Comparison of ENCODE assay signal across 7 cellular contexts in the genomic region with DNA sequence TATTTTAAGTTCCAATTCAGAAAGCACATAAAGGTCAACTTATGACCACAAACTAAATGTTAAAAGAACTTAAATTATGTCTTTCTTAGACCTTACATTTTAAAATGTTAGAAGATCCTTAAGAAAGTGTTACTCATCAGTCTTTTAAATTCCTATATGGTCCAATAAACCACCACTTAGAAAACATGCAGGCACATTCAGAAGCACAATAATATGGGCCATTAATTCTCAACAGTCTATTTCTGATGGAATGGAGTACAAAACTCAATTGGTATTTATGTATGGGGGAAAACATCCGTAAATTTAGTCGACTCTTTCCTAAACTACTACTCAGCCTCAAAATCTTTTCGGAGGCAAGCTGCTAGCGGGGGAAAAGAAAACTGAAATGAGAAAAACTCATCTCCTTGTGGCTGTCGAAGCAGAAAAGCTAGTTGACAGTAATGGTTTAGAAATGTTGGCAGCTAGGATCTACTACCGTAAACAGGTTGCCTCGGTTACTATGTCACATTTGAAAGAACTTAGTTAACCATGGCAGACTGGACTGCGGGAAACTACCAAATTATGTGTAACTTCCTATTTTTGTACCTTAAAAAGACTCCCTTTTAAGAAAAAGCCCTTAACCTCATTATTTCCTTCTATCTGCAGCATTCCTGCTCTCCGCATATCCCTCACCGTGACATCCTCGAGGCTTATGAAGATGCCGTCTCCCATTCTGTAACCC. TPM values are rescaled to one million over a fixed set of nuclear protein-coding genes. Genes with fewer than 3 reads are reported as not detected.
A peak's percentile ranks its signal among the peaks of the same experiment; 100 is the strongest.
DNase-seq lines count a peak whose midpoint lies in the region; ATAC-seq, FAIRE-seq and TF ChIP-seq lines count a peak whose summit lies in the region.

No MANE protein-coding gene starts in this region.

- peak; percentile 78 for FAIRE-seq in GM12892 (lab: Jason Lieb, UNC)
- no peak for FAIRE-seq in GM12878 (lab: Jason Lieb, UNC)

- POLR2A ChIA-PET in GM12878 (lab: Charles Lee): interaction anchor here (0.9 to 1.4 kb wide), 4 partner anchors 12 to 1219 kb away, joined by 3 to 6 read pairs (median 4); partner anchors contain the start of genes ODR4 and TPR

- TF ChIP-seq POLR2A in GM12892 (IDR thresholded peaks at IDR 0.05; ENCODE audit: low read depth, low read length): no peak
- TF ChIP-seq POLR2A in GM12878 (IDR thresholded peaks at IDR 0.05; ENCODE audit: low read depth, low read length): no peak
- no peak for TF ChIP-seq POLR2A in suprapubic skin (IDR thresholded peaks at IDR 0.05)

- no TSS peak for BruUV-seq in GM12878 (replicated peaks; lab: Mats Ljungman, UMichigan)

- in situ Hi-C loops in GM12878 (cut with MboI): no loop called here

- WGBS in GM12878 (ENCODE audit: insufficient coverage, insufficient replicate concordance, low lambda C conversion rate, missing lambda C conversion rate): 2% methylated on average over 12 of the region's 12 CpGs
- 8% methylated on average over 12 of the region's 12 CpGs for WGBS in suprapubic skin

- SMC1A ChIA-PET in GM12878 (lab: Charles Lee; ENCODE audit: uncharacterized antibody, unreplicated experiment): interaction anchor here (1.2 to 2.0 kb wide), 3 partner anchors 10 to 110 kb away, joined by 4 to 19 read pairs (median 4); partner anchors contain the start of gene RNF2

- H3K36me3 ChIP-seq in GM12878 (ENCODE audit: control insufficient read depth in 2 of 2, insufficient read depth in 2 of 2, low read length in 1 of 2): no peaks in the 10 kb centered on the region
- H3K36me3 ChIP-seq in suprapubic skin: peaks cover under 1% of the 10 kb centered on the region

- CTCF ChIA-PET in GM12878 (lab: Yijun Ruan, JAX): interaction anchor here (0.9 to 9.5 kb wide), 5 partner anchors 10 to 350 kb away, joined by 3 to 121 read pairs (median 4); no protein-coding TSS in a partner anchor

- no peaks in the 10 kb centered on the region for H3K27me3 ChIP-seq in GM12878 (replicated peaks in 1 of 2; ENCODE audit: control insufficient read depth in 2 of 2, insufficient read depth in 2 of 2, low read length in 1 of 2)
- H3K27me3 ChIP-seq in suprapubic skin: no peaks in the 10 kb centered on the region

- RAD21 ChIA-PET in GM12878 (lab: Charles Lee; ENCODE audit: unreplicated experiment): interaction anchor here (1.3 to 5.6 kb wide), 2 partner anchors 13 to 169 kb away, joined by 3 to 65 read pairs; no protein-coding TSS in a partner anchor

- H3K4me1 ChIP-seq in GM12878 (ENCODE audit: control insufficient read depth, insufficient read depth, low read length) (peaks cover 13% of the 10 kb centered on the region; the same call in 1 of the 2 replicates), suprapubic skin (peaks cover 40% of the 10 kb centered on the region)

- no peaks in the 10 kb centered on the region for H4K20me1 ChIP-seq in GM12878 (ENCODE audit: control insufficient read depth, insufficient read depth)

- DNase-seq in GM12892 (ENCODE audit: insufficient read length): no peak
- DNase-seq in NCI-H460 (ENCODE audit: extremely low read depth, low read depth): peak; percentile 7
- DNase-seq in GM12878 (ENCODE audit: low read depth, low spot score): peak; percentile 20
- peak; percentile 76 for DNase-seq in kidney glomerular epithelial cell (lab: John Stamatoyannopoulos, UW)
- DNase-seq in suprapubic skin (ENCODE audit: low spot score in 2 of 2): no peak
- no peak for DNase-seq in NCI-H1417 (lab: John Stamatoyannopoulos, UW)

- H3K4me3 ChIP-seq in GM12878 (peak overlapping the region; percentile 94), suprapubic skin (peak overlapping the region; percentile 73)

- H3K27ac ChIP-seq in GM12878 (ENCODE audit: control insufficient read depth, insufficient read depth) (peak overlapping the region; percentile 94), suprapubic skin (peak overlapping the region; percentile 96)

- H3K79me2 ChIP-seq in GM12878 (ENCODE audit: control insufficient read depth, insufficient read depth, low read length): peaks cover 24% of the 10 kb centered on the region

- TF ChIP-seq CTCF in GM12878 (IDR thresholded peaks at IDR 0.05 in 2 of 3, conservative IDR thresholded peaks at IDR 0.05 in 1 of 3; ENCODE audit: control insufficient read depth in 2 of 3, extremely low read depth in 1 of 3, insufficient read depth in 1 of 3, low read depth in 3 of 3, low read length in 3 of 3) (no peak), suprapubic skin (IDR thresholded peaks at IDR 0.05) (no peak)

- H2AFZ ChIP-seq in GM12878 (ENCODE audit: control insufficient read depth, low read depth, low read length): peak overlapping the region; percentile 78

- ATAC-seq in GM12878 (peak; percentile 17), GM19023 (IDR thresholded peaks at IDR 0.05; ENCODE audit: unreplicated experiment) (no peak)

- H3K9me3 ChIP-seq in GM12878 (replicated peaks; ENCODE audit: control insufficient read depth, insufficient read depth, low read length) (no peaks in the 10 kb centered on the region), suprapubic skin (no peaks in the 10 kb centered on the region)

- no peak for TF ChIP-seq EP300 in GM12878 (IDR thresholded peaks at IDR 0.05; ENCODE audit: borderline replicate concordance in 1 of 2, control insufficient read depth in 1 of 2, low read depth in 2 of 2, low read length in 2 of 2)
- TF ChIP-seq EP300 in suprapubic skin (IDR thresholded peaks at IDR 0.05): no peak

- H3K9ac ChIP-seq in GM12878 (ENCODE audit: control insufficient read depth, insufficient read depth, low read length): peak overlapping the region; percentile 87

- no peak for TF ChIP-seq RAD21 in GM12878 (IDR thresholded peaks at IDR 0.05; ENCODE audit: insufficient read depth, low read depth, low read length)

- intact Hi-C loops in GM12878 (cut with micrococcal nuclease; ENCODE audit: unreplicated experiment): loop anchor here (5.0 kb wide), 3 partner anchors 108 to 398 kb away; partner anchors contain the start of genes IVNS1ABP and RNF2

- H3K4me2 ChIP-seq in GM12878 (ENCODE audit: control insufficient read depth, insufficient read depth): peak overlapping the region; percentile 92

TF ChIP-seq in GM12878, 131 proteins besides CTCF, POLR2A, EP300 and RAD21:
- peak; percentile 28; the same call in 1 of the 2 replicates for TF ChIP-seq SMAD5 (IDR thresholded peaks at IDR 0.05; ENCODE audit: low read depth)
- peak; percentile 18; the same call in 1 of the 2 replicates for TF ChIP-seq CREM (IDR thresholded peaks at IDR 0.05; ENCODE audit: low read depth)
- TF ChIP-seq PML (IDR thresholded peaks at IDR 0.05; ENCODE audit: low read length): 0 out of 2 replicates have a peak, but pooled peaks have one; percentile 14
- TF ChIP-seq PAX5 (IDR thresholded peaks at IDR 0.05; ENCODE audit: borderline replicate concordance, low read depth, low read length): no peak

RNA-seq across cellular contexts. Expression of gene TRMT1L, which starts 1.0 kb away (rescaled TPM):
- 15.8 TPM for polyA plus RNA-seq in GM12892 (2012; ENCODE audit: missing spikeins)
- total RNA-seq in NCI-H460 (2014; rRNA removed; shearing (Covaris generic)): 33.3 and 33.6 TPM in 2 replicates
- 18.8 and 22.0 TPM in 2 replicates for polyA plus RNA-seq in NCI-H460 (2014; cell fraction: nucleus; rRNA removed)
- 23.5 and 25.1 TPM in 2 replicates for total RNA-seq in GM12878 (2013; cell fraction: nucleolus; rRNA removed)
- 11.6 and 13.6 TPM in 2 replicates for total RNA-seq in GM12878 (2014; rRNA removed)
- total RNA-seq in GM12878 (2014; rRNA removed; fragmentation: Illumina TruSeq; extraction: Trizol): 16.2 and 16.8 TPM in 2 replicates
- 17.7 and 18.2 TPM in 2 replicates for total RNA-seq in GM12878 (2021)
- 3.6 TPM for polyA plus RNA-seq in GM12878 (2011; ENCODE audit: low read depth)
- polyA plus RNA-seq in GM12878 (2011; rRNA removed): 35.2 and 46.9 TPM in 2 replicates
- polyA plus RNA-seq in GM12878 (2011; cell fraction: cytosol; rRNA removed): 17.3 and 22.0 TPM in 2 replicates
- 11.6 and 15.5 TPM in 2 replicates for polyA plus RNA-seq in GM12878 (2011; cell fraction: nucleus; rRNA removed)
- polyA plus RNA-seq in GM12878 (2012): 6.4 and 11.5 TPM in 2 replicates
- polyA plus RNA-seq in GM12878 (2014; fragmentation: Illumina TruSeq; extraction: Trizol): 22.5 and 27.2 TPM in 2 replicates
- polyA plus RNA-seq in GM12878 (2014; fragmentation: Nextera tagmentation; extraction: Ambion mirVana): 1 to 10 TPM; 3.5 to 4.1 TPM
- polyA plus RNA-seq in GM12878 (2014; rRNA removed): 11.2 and 12.3 TPM in 2 replicates
- polyA plus RNA-seq in GM12878 (2016; fragmentation: Nextera tagmentation; extraction: Ambion mirVana): 10 to 100 TPM; 21.5 to 22.2 TPM
- polyA minus RNA-seq in GM12878 (2011; rRNA and poly(A)+ RNA removed): 42.5 and 52.5 TPM in 2 replicates
- 15.1 and 22.7 TPM in 2 replicates for polyA minus RNA-seq in GM12878 (2011; cell fraction: cytosol; rRNA and poly(A)+ RNA removed)
- 7.6 and 9.3 TPM in 2 replicates for polyA minus RNA-seq in GM12878 (2011; cell fraction: nucleus; rRNA and poly(A)+ RNA removed)
- 10 to 100 TPM in 3 of 4 donors, 1 to 10 TPM in 1; 7.6 to 19.1 (median 14.1) TPM for total RNA-seq in suprapubic skin

RNA-seq across cellular contexts. Expression of gene SWT1, which starts 1.2 kb away (rescaled TPM):
- 2.3 TPM for polyA plus RNA-seq in GM12892 (2012; ENCODE audit: missing spikeins)
- 3.4 and 4.9 TPM in 2 replicates for total RNA-seq in NCI-H460 (2014; rRNA removed; shearing (Covaris generic))
- 0.85 and 1.0 TPM in 2 replicates for polyA plus RNA-seq in NCI-H460 (2014; cell fraction: nucleus; rRNA removed)
- 15.2 and 16.1 TPM in 2 replicates for total RNA-seq in GM12878 (2013; cell fraction: nucleolus; rRNA removed)
- total RNA-seq in GM12878 (2014; rRNA removed): 2.5 and 2.9 TPM in 2 replicates
- 3.8 and 4.0 TPM in 2 replicates for total RNA-seq in GM12878 (2014; rRNA removed; fragmentation: Illumina TruSeq; extraction: Trizol)
- total RNA-seq in GM12878 (2021): 2.9 and 4.2 TPM in 2 replicates
- polyA plus RNA-seq in GM12878 (2011; ENCODE audit: low read depth): 0.76 TPM
- 4.0 and 6.6 TPM in 2 replicates for polyA plus RNA-seq in GM12878 (2011; rRNA removed)
- polyA plus RNA-seq in GM12878 (2011; cell fraction: cytosol; rRNA removed): 1.2 and 1.6 TPM in 2 replicates
- 2.7 and 2.8 TPM in 2 replicates for polyA plus RNA-seq in GM12878 (2011; cell fraction: nucleus; rRNA removed)
- polyA plus RNA-seq in GM12878 (2012): 1.5 and 1.7 TPM in 2 replicates
- polyA plus RNA-seq in GM12878 (2014; fragmentation: Illumina TruSeq; extraction: Trizol): 3.2 and 4.4 TPM in 2 replicates
- polyA plus RNA-seq in GM12878 (2014; fragmentation: Nextera tagmentation; extraction: Ambion mirVana): 1 to 10 TPM; 1.0 to 1.4 TPM
- polyA plus RNA-seq in GM12878 (2014; rRNA removed): 1.3 and 1.7 TPM in 2 replicates
- polyA plus RNA-seq in GM12878 (2016; fragmentation: Nextera tagmentation; extraction: Ambion mirVana): 1 to 10 TPM; 1.9 to 2.8 TPM
- 2.1 and 2.6 TPM in 2 replicates for polyA minus RNA-seq in GM12878 (2011; rRNA and poly(A)+ RNA removed)
- 1.3 and 1.7 TPM in 2 replicates for polyA minus RNA-seq in GM12878 (2011; cell fraction: cytosol; rRNA and poly(A)+ RNA removed)
- 2.1 and 2.6 TPM in 2 replicates for polyA minus RNA-seq in GM12878 (2011; cell fraction: nucleus; rRNA and poly(A)+ RNA removed)
- total RNA-seq in suprapubic skin: 10 to 100 TPM in 1 of 4 donors, 1 to 10 TPM in 3; 3.4 to 11.2 (median 5.8) TPM

Comparison
In these comparisons a context has a peak if more than half of its experiments do, and no peak if none do; other contexts are left out.
1. DNase-seq: peak in NCI-H460 (single experiment), GM12878 (single experiment) and kidney glomerular epithelial cell (single experiment); none in GM12892 (single experiment), suprapubic skin (0 of 2) and NCI-H1417 (0 of 3).